In the genomic region with DNA sequence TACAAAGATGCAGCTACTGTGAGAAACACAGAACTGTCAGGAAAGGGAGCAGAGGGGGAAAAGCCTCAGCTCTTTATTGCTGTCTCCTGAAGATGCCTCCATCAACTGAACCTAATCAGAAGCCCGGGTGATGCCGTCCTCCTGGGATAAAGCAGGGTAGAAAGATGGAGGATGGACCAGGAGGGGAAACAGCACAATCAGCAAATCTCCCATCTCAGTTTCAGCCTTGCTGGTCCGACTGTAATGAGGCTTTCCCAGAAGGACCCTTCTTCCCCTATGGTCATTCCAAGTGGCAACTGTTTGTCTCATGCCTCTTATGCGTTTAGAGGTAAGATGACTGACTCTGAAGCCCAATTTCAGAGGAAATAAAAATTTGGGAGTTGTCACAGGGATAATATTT, we compare ENCODE assay signal across 1 cellular context.
TF ChIP-seq lines count a peak whose summit lies in the region.

No MANE protein-coding gene starts in this region.

TF ChIP-seq in HepG2, 621 proteins besides CTCF, POLR2A, EP300 and RAD21:
- TF ChIP-seq, protein P1, sequence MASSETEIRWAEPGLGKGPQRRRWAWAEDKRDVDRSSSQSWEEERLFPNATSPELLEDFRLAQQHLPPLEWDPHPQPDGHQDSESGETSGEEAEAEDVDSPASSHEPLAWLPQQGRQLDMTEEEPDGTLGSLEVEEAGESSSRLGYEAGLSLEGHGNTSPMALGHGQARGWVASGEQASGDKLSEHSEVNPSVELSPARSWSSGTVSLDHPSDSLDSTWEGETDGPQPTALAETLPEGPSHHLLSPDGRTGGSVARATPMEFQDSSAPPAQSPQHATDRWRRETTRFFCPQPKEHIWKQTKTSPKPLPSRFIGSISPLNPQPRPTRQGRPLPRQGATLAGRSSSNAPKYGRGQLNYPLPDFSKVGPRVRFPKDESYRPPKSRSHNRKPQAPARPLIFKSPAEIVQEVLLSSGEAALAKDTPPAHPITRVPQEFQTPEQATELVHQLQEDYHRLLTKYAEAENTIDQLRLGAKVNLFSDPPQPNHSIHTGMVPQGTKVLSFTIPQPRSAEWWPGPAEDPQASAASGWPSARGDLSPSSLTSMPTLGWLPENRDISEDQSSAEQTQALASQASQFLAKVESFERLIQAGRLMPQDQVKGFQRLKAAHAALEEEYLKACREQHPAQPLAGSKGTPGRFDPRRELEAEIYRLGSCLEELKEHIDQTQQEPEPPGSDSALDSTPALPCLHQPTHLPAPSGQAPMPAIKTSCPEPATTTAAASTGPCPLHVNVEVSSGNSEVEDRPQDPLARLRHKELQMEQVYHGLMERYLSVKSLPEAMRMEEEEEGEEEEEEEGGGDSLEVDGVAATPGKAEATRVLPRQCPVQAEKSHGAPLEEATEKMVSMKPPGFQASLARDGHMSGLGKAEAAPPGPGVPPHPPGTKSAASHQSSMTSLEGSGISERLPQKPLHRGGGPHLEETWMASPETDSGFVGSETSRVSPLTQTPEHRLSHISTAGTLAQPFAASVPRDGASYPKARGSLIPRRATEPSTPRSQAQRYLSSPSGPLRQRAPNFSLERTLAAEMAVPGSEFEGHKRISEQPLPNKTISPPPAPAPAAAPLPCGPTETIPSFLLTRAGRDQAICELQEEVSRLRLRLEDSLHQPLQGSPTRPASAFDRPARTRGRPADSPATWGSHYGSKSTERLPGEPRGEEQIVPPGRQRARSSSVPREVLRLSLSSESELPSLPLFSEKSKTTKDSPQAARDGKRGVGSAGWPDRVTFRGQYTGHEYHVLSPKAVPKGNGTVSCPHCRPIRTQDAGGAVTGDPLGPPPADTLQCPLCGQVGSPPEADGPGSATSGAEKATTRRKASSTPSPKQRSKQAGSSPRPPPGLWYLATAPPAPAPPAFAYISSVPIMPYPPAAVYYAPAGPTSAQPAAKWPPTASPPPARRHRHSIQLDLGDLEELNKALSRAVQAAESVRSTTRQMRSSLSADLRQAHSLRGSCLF (CRISPR knock-in tag; IDR thresholded peaks at IDR 0.05; ENCODE audit: borderline replicate concordance): no peak
- peak; percentile 84 to 88 for TF ChIP-seq MAFK (conservative IDR thresholded peaks at IDR 0.05 in 1 of 2, IDR thresholded peaks at IDR 0.05 in 1 of 2; ENCODE audit: low read length in 2 of 2)
- no peak for TF ChIP-seq SRSF4 (IDR thresholded peaks at IDR 0.05; ENCODE audit: low read depth, low read length, poor library complexity, severe bottlenecking)
- no peak for TF ChIP-seq HDAC6 (IDR thresholded peaks at IDR 0.05; ENCODE audit: low read depth, low read length)
- no peak for TF ChIP-seq SKI (IDR thresholded peaks at IDR 0.05; ENCODE audit: partially characterized antibody)
- no peak for TF ChIP-seq JUNB (CRISPR knock-in tag; IDR thresholded peaks at IDR 0.05; ENCODE audit: borderline replicate concordance)
- peak; percentile 24; the same call in 1 of the 2 replicates for TF ChIP-seq ZC3H13 (CRISPR knock-in tag; IDR thresholded peaks at IDR 0.05)
- TF ChIP-seq HIVEP1 (CRISPR knock-in tag; IDR thresholded peaks at IDR 0.05): no peak
- TF ChIP-seq MAFF (IDR thresholded peaks at IDR 0.05; ENCODE audit: low read depth, low read length): peak; percentile 71
